ENCODE assay signal across 15 cellular contexts in genomic region chr5:75340714-75341478, GRCh38. TPM values are rescaled to one million over a fixed set of nuclear protein-coding genes. Genes with fewer than 3 reads are reported as not detected.
DNase-seq lines count a peak whose midpoint lies in the region; ATAC-seq and TF ChIP-seq lines count a peak whose summit lies in the region.
"Had no signal": no experiment of that assay in that cellular context is flagged by ENCODE, and none has a peak within 500 bp of the region (broad histone marks: within the 10 kb centered on the region; RNA-seq: fewer than 3 reads in every experiment).

No MANE protein-coding gene starts in this region.

- peaks cover 57% of the 10 kb centered on the region for H3K36me3 ChIP-seq in OCI-LY1 (ENCODE audit: insufficient read depth, low read length)
- H3K36me3 ChIP-seq in psoas muscle (ENCODE audit: insufficient read depth in 1 of 2, low read depth in 1 of 2): peaks cover 0 to 21% of the 10 kb centered on the region in 2 donors

- H3K27ac ChIP-seq in OCI-LY1 (ENCODE audit: low read depth, low read length, poor library complexity, severe bottlenecking) (no peak overlapping the region), psoas muscle (no peak overlapping the region)
- H3K27ac ChIP-seq: neutrophil had no signal

- H3K36me3 Mint-ChIP-seq in T-helper 2 cell treated with Interferon-gamma antibody and Interleukin-4, amounts not matched to agents 5 μg/mL and 100 μg/mL, for 36 hours (ENCODE audit: low read depth): peaks cover 37% of the 10 kb centered on the region
- H3K36me3 Mint-ChIP-seq in osteocyte (ENCODE audit: unreplicated experiment): peaks cover 12% of the 10 kb centered on the region

- H3K4me1 ChIP-seq in OCI-LY1 (ENCODE audit: insufficient read depth, low read length, severe bottlenecking) (peaks cover 33% of the 10 kb centered on the region), psoas muscle (peaks cover 10% of the 10 kb centered on the region)

- intact Hi-C loops in psoas muscle (cut with DNase I): loop anchor here in 1 of 2 donors (10.0 kb wide), 2 partner anchors 344 to 576 kb away; partner anchors contain the start of genes GFM2 and NSA2

- peaks cover 68% of the 10 kb centered on the region for H3K79me2 ChIP-seq in OCI-LY1 (ENCODE audit: insufficient read depth, low read length)

- H3K9me3 ChIP-seq in OCI-LY1 (ENCODE audit: low read length) (no peaks in the 10 kb centered on the region), psoas muscle (no peaks in the 10 kb centered on the region)
- H3K9me3 ChIP-seq: neutrophil, SK-N-SH had no signal

- TF ChIP-seq CTCF in OCI-LY1 (IDR thresholded peaks at IDR 0.05; ENCODE audit: low read length): no peak
- TF ChIP-seq CTCF in epithelial cell of esophagus (IDR thresholded peaks at IDR 0.05; ENCODE audit: insufficient read depth, low read depth, low read length, missing control alignments): no peak
- no peak for TF ChIP-seq CTCF in osteocyte (IDR thresholded peaks at IDR 0.05)
- no peak for TF ChIP-seq CTCF in psoas muscle (IDR thresholded peaks at IDR 0.05)

- no peaks in the 10 kb centered on the region for H3F3A ChIP-seq in OCI-LY1 (ENCODE audit: insufficient read depth, low read length)

- H2AFZ ChIP-seq in OCI-LY1 (ENCODE audit: low read length): no peak overlapping the region

- peak overlapping the region; percentile 88 for H3K4me3 ChIP-seq in OCI-LY1 (ENCODE audit: low read depth, low read length, poor library complexity, severe bottlenecking)
- H3K4me3 ChIP-seq in epithelial cell of esophagus (ENCODE audit: low read length): peak overlapping the region; percentile 10
- H3K4me3 ChIP-seq in psoas muscle: no peak overlapping the region

- H3K9ac ChIP-seq in OCI-LY1 (ENCODE audit: low read length): peak overlapping the region; percentile 18; the same call in 1 of the 2 replicates
- H3K9ac ChIP-seq: SK-N-SH had no signal

- H3K4me1 Mint-ChIP-seq in T-helper 2 cell treated with Interferon-gamma antibody and Interleukin-4, amounts not matched to agents 5 μg/mL and 100 μg/mL, for 36 hours (ENCODE audit: low read depth): peaks cover 40% of the 10 kb centered on the region
- H3K4me1 Mint-ChIP-seq in osteocyte (ENCODE audit: unreplicated experiment): peaks cover 41% of the 10 kb centered on the region

- no peak for ATAC-seq in GM19397 (IDR thresholded peaks at IDR 0.05; ENCODE audit: unreplicated experiment)
- no peak for ATAC-seq in psoas muscle
- ATAC-seq: left cardiac atrium had no signal

- WGBS in psoas muscle, 3 donors: 68 to 73% (median 71%) methylated on average over 3 of the region's 3 CpGs

- H3K27me3 ChIP-seq in OCI-LY1 (ENCODE audit: insufficient read depth, low read length) (no peaks in the 10 kb centered on the region), psoas muscle (ENCODE audit: insufficient read depth in 3 of 3, low read length in 2 of 3) (no peaks in the 10 kb centered on the region)
- H3K27me3 ChIP-seq: neutrophil had no signal

- no peaks in the 10 kb centered on the region for H3K9me3 Mint-ChIP-seq in T-helper 2 cell treated with Interferon-gamma antibody and Interleukin-4, amounts not matched to agents 5 μg/mL and 100 μg/mL, for 36 hours
- no peaks in the 10 kb centered on the region for H3K9me3 Mint-ChIP-seq in osteocyte (ENCODE audit: unreplicated experiment)

- peak overlapping the region; percentile 49 for H3K4me2 ChIP-seq in OCI-LY1 (ENCODE audit: low read length)
- H3K4me2 ChIP-seq: SK-N-SH had no signal

- DNase-seq in T-helper 2 cell treated with Interferon-gamma antibody and Interleukin-4, amounts not matched to agents 5 μg/mL and 100 μg/mL, for 36 hours (ENCODE audit: low spot score): no peak
- DNase-seq in T-helper 2 cell (no peak), epithelial cell of esophagus (ENCODE audit: low read depth) (peak; percentile 97), osteocyte (ENCODE audit: extremely low spot score, unreplicated experiment) (no peak), NCI-H2107 treated with DMSO at 0.1 percent for 48 hours (lab: John Stamatoyannopoulos, UW; ENCODE audit: unreplicated experiment) (no peak), psoas muscle (no peak)
- DNase-seq: 8988T; activated CD8-positive, alpha-beta memory T cell treated with anti-CD3 and anti-CD28 coated beads, Interleukin-2, amount 50 U/mL, for 4 hours; anterior cingulate cortex; left cardiac atrium; NCI-H1930; SK-N-SH had no signal

- peak overlapping the region; percentile 33 for H3K27ac Mint-ChIP-seq in T-helper 2 cell treated with Interferon-gamma antibody and Interleukin-4, amounts not matched to agents 5 μg/mL and 100 μg/mL, for 36 hours
- H3K27ac Mint-ChIP-seq in osteocyte (ENCODE audit: unreplicated experiment): peak overlapping the region; percentile 48

- H3K9me2 ChIP-seq in OCI-LY1 (ENCODE audit: low read depth, low read length): no peaks in the 10 kb centered on the region
- H3K9me2 ChIP-seq: SK-N-SH had no signal

- H4K20me1 ChIP-seq in OCI-LY1 (ENCODE audit: insufficient read depth, low read length): peaks cover 5% of the 10 kb centered on the region; the same call in 1 of the 2 replicates

- peak overlapping the region; percentile 9 for H3K4me3 Mint-ChIP-seq in T-helper 2 cell treated with Interferon-gamma antibody and Interleukin-4, amounts not matched to agents 5 μg/mL and 100 μg/mL, for 36 hours
- H3K4me3 Mint-ChIP-seq in osteocyte (ENCODE audit: unreplicated experiment): no peak overlapping the region

- no peaks in the 10 kb centered on the region for H3K27me3 Mint-ChIP-seq in T-helper 2 cell treated with Interferon-gamma antibody and Interleukin-4, amounts not matched to agents 5 μg/mL and 100 μg/mL, for 36 hours (ENCODE audit: low read depth)
- no peaks in the 10 kb centered on the region for H3K27me3 Mint-ChIP-seq in osteocyte (ENCODE audit: unreplicated experiment)

RNA-seq across cellular contexts. Expression of gene HMGCR, which starts 3.9 kb away (rescaled TPM):
- total RNA-seq in osteocyte (44.7 and 50.3 TPM in 2 replicates), psoas muscle (10 to 100 TPM in 1 of 4 donors, 1 to 10 TPM in 3; 4.7 to 11.7 (median 7.1) TPM)
- 1 to 10 TPM; 2.9 to 8.1 (median 4.8) TPM for polyA plus RNA-seq in psoas muscle
